ENCODE assay signal across 19 cellular contexts in the genomic region with DNA sequence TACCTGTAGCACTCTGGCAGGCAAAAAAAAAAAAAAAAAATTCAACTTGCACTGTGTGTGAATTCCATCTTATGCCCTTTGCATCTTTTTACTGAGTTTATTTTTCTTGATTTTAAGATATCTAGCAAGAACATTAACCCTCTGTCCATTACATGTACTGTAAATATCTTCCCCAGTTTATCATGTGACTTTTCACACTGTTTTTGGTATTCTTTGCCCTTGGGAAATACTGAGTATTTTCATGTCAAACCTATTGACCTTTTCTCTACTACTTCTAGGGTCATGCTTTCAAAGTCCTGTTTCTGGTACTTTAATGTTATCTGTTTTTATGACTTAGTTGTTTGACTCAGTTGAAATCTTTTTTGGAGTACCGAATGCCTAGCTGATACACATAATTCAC. TPM values are rescaled to one million over a fixed set of nuclear protein-coding genes. Genes with fewer than 3 reads are reported as not detected.
DNase-seq lines count a peak whose midpoint lies in the region; ATAC-seq and TF ChIP-seq lines count a peak whose summit lies in the region.
"Had no signal": no experiment of that assay in that cellular context is flagged by ENCODE, and none has a peak within 500 bp of the region (broad histone marks: within the 10 kb centered on the region; RNA-seq: fewer than 3 reads in every experiment).

No MANE protein-coding gene starts in this region.

- DNase-seq in GM23338 (ENCODE audit: low spot score) = no peak
- no peak for DNase-seq in SJSA1 (ENCODE audit: low read depth in 1 of 2, low spot score in 2 of 2)
- DNase-seq in chondrocyte (ENCODE audit: low spot score) = no peak
- DNase-seq in osteocyte (ENCODE audit: extremely low spot score, unreplicated experiment) = no peak
- no peak for DNase-seq in germinal center (ENCODE audit: low spot score)
- DNase-seq in superior temporal gyrus (ENCODE audit: extremely low spot score) = no peak
- DNase-seq in WERI-Rb-1 = no peak
- DNase-seq: Caco-2; CD4-positive, alpha-beta T cell; DND-41; MM.1S; NCI-H1048; NCI-H1417 treated with DMSO at 0.1 percent for 48 hours; NCI-H187; NCI-H446; NCI-H526; Right ventricle myocardium superior had no signal

- ATAC-seq in GM23338 = no peak
- ATAC-seq: GM12878 had no signal

- H3K36me3 Mint-ChIP-seq in GM23338 (ENCODE audit: low read depth) (peaks cover 18% of the 10 kb centered on the region), chondrocyte (ENCODE audit: low read depth) (peaks cover 5% of the 10 kb centered on the region), osteocyte (ENCODE audit: unreplicated experiment) (peaks cover 9% of the 10 kb centered on the region)

- H3K9me3 Mint-ChIP-seq in GM23338 (no peaks in the 10 kb centered on the region; the same call in 2 of the 3 replicates), chondrocyte (ENCODE audit: low read depth) (peaks cover 4% of the 10 kb centered on the region), osteocyte (ENCODE audit: unreplicated experiment) (peaks cover 8% of the 10 kb centered on the region)
- H3K9me3 Mint-ChIP-seq: CD4-positive, alpha-beta T cell had no signal

- no peaks in the 10 kb centered on the region for H3K9me2 ChIP-seq in GM23338 (ENCODE audit: insufficient read depth)

- 0 out of 2 replicates have a peak, but pooled peaks cover 10% of the 10 kb centered on the region for H3F3A ChIP-seq in GM23338 (replicated peaks; ENCODE audit: low read depth)

- H3K27me3 ChIP-seq in GM23338 (ENCODE audit: insufficient read depth) (no peaks in the 10 kb centered on the region), SJSA1 (replicated peaks) (no peaks in the 10 kb centered on the region), WERI-Rb-1 (ENCODE audit: insufficient read depth, low read depth, severe bottlenecking) (no peaks in the 10 kb centered on the region)

- H3K4me1 ChIP-seq in GM23338 (ENCODE audit: insufficient read depth) = peaks cover 78% of the 10 kb centered on the region
- H3K4me1 ChIP-seq in SJSA1 (replicated peaks) = peaks cover 48% of the 10 kb centered on the region

- H3K27ac ChIP-seq in GM23338 (ENCODE audit: low read depth) (peak overlapping the region; percentile 27; the same call in 1 of the 2 replicates), SJSA1 (peak overlapping the region; percentile 67), WERI-Rb-1 (no peak overlapping the region)

- no peak overlapping the region for H3K4me3 ChIP-seq in GM23338
- H3K4me3 ChIP-seq in SJSA1 = no peak overlapping the region
- no peak overlapping the region for H3K4me3 ChIP-seq in WERI-Rb-1 (ENCODE audit: low read depth, low read length)
- H3K4me3 ChIP-seq: GM12878, HAP-1 had no signal

- no peaks in the 10 kb centered on the region for H3K27me3 Mint-ChIP-seq in GM23338 (ENCODE audit: insufficient read depth, low read depth, poor library complexity)
- H3K27me3 Mint-ChIP-seq in chondrocyte (ENCODE audit: low read depth) = no peaks in the 10 kb centered on the region
- H3K27me3 Mint-ChIP-seq in osteocyte (ENCODE audit: unreplicated experiment) = no peaks in the 10 kb centered on the region
- H3K27me3 Mint-ChIP-seq: CD4-positive, alpha-beta T cell had no signal

- no peak overlapping the region for H3K4me2 ChIP-seq in GM23338

- H3K36me3 ChIP-seq in GM23338 (ENCODE audit: insufficient read depth) (no peaks in the 10 kb centered on the region), SJSA1 (peaks cover 44% of the 10 kb centered on the region), WERI-Rb-1 (peaks cover 4% of the 10 kb centered on the region; the same call in 1 of the 2 replicates)

- no peak overlapping the region for H2AFZ ChIP-seq in GM23338

- no peaks in the 10 kb centered on the region for H4K20me1 ChIP-seq in GM23338 (replicated peaks; ENCODE audit: insufficient read depth)

- H3K79me2 ChIP-seq in GM23338 (replicated peaks; ENCODE audit: insufficient read depth) = peaks cover 88% of the 10 kb centered on the region

- H3K27ac Mint-ChIP-seq in GM23338 (peak overlapping the region; percentile 63), chondrocyte (ENCODE audit: unreplicated experiment) (peak overlapping the region; percentile 96), osteocyte (ENCODE audit: unreplicated experiment) (peak overlapping the region; percentile 82)
- H3K27ac Mint-ChIP-seq: CD4-positive, alpha-beta T cell had no signal

- no peak overlapping the region for H3K4me3 Mint-ChIP-seq in GM23338
- H3K4me3 Mint-ChIP-seq in chondrocyte (ENCODE audit: unreplicated experiment) = no peak overlapping the region
- H3K4me3 Mint-ChIP-seq in osteocyte (ENCODE audit: unreplicated experiment) = no peak overlapping the region
- H3K4me3 Mint-ChIP-seq: CD4-positive, alpha-beta T cell had no signal

- H3K4me1 Mint-ChIP-seq in GM23338 = peaks cover 70% of the 10 kb centered on the region
- H3K4me1 Mint-ChIP-seq in chondrocyte (ENCODE audit: low read depth) = peaks cover 82% of the 10 kb centered on the region
- H3K4me1 Mint-ChIP-seq in osteocyte (ENCODE audit: unreplicated experiment) = peaks cover 43% of the 10 kb centered on the region

- H3K9me3 ChIP-seq in SJSA1 (replicated peaks) (0 out of 2 replicates have a peak, but pooled peaks cover 2% of the 10 kb centered on the region), WERI-Rb-1 (ENCODE audit: severe bottlenecking) (no peaks in the 10 kb centered on the region)
- H3K9me3 ChIP-seq: Caco-2, HAP-1 had no signal

- TF ChIP-seq CTCF in GM23338 (conservative IDR thresholded peaks at IDR 0.05; ENCODE audit: low read depth in 2 of 2) = no peak
- TF ChIP-seq CTCF in chondrocyte (IDR thresholded peaks at IDR 0.05) = no peak
- no peak for TF ChIP-seq CTCF in osteocyte (IDR thresholded peaks at IDR 0.05)
- no peak for TF ChIP-seq CTCF in WERI-Rb-1 (IDR thresholded peaks at IDR 0.05; ENCODE audit: low read depth, low read length)

TF ChIP-seq in GM23338, 12 proteins besides CTCF, POLR2A, EP300 and RAD21 (continues in another document):
- no peak for TF ChIP-seq EZH2 (IDR thresholded peaks at IDR 0.05; ENCODE audit: low read depth, unreplicated experiment)
- no peak for TF ChIP-seq CREB1 (CRISPR knock-in tag; IDR thresholded peaks at IDR 0.05; ENCODE audit: low read depth)
- no peak for TF ChIP-seq ZNF114 (CRISPR knock-in tag; IDR thresholded peaks at IDR 0.05)
- TF ChIP-seq NANOG (IDR thresholded peaks at IDR 0.05; ENCODE audit: borderline replicate concordance) = no peak

RNA-seq across cellular contexts. Expression of a gene that starts 0.8 kb away (rescaled TPM):
- 3.9 and 7.0 TPM in 2 replicates for total RNA-seq in GM23338 (2014; rRNA removed; shearing (Covaris generic))
- polyA plus RNA-seq in GM23338 (2016; fragmentation: Nextera tagmentation; extraction: Ambion mirVana) = 0.94 and 1.3 TPM in 2 replicates
- 3.3 TPM in 1 of 2 replicates, not detected in the other for total RNA-seq in SJSA1 (2014; rRNA removed; shearing (Covaris generic))
- total RNA-seq in chondrocyte (0.70 to 0.97 TPM (median 0.79 TPM) in 3 replicates), osteocyte (1.3 and 1.8 TPM in 2 replicates)
- total RNA-seq: Right ventricle myocardium superior had no signal

RNA-seq across cellular contexts. Expression of a gene that starts 35.2 kb away (rescaled TPM):
- total RNA-seq in GM23338 (2014; rRNA removed; shearing (Covaris generic)) = 90.1 and 93.6 TPM in 2 replicates
- 28.7 and 29.8 TPM in 2 replicates for polyA plus RNA-seq in GM23338 (2016; fragmentation: Nextera tagmentation; extraction: Ambion mirVana)
- 60.8 and 86.5 TPM in 2 replicates for total RNA-seq in SJSA1 (2014; rRNA removed; shearing (Covaris generic))
- total RNA-seq in chondrocyte (27.5 to 32.3 TPM (median 28.0 TPM) in 3 replicates), osteocyte (29.9 and 30.1 TPM in 2 replicates)
